ENCODE assay signal across 1 cellular context in genomic region chr11:118924591-118925585, GRCh38.
A peak's percentile ranks its signal among the peaks of the same experiment; 100 is the strongest.
TF ChIP-seq lines count a peak whose summit lies in the region.

No MANE protein-coding gene starts in this region.

TF ChIP-seq in HepG2, 621 proteins besides CTCF, POLR2A, EP300 and RAD21 (continued from another document and continues in another):
- TF ChIP-seq ARID5B (CRISPR knock-in tag; IDR thresholded peaks at IDR 0.05) (0 out of 2 replicates have a peak, but pooled peaks have one; percentile 3), ONECUT2 (CRISPR knock-in tag; IDR thresholded peaks at IDR 0.05) (no peak), NBN (conservative IDR thresholded peaks at IDR 0.05) (no peak), ZNF232 (CRISPR knock-in tag; IDR thresholded peaks at IDR 0.05; ENCODE audit: borderline replicate concordance) (no peak), ATF7 (IDR thresholded peaks at IDR 0.05) (no peak), ATF7 (CRISPR knock-in tag; IDR thresholded peaks at IDR 0.05) (no peak), HIC2 (CRISPR knock-in tag; IDR thresholded peaks at IDR 0.05; ENCODE audit: low read depth) (no peak), PRDM10 (CRISPR knock-in tag; IDR thresholded peaks at IDR 0.05; ENCODE audit: low read depth) (no peak), SMARCE1 (IDR thresholded peaks at IDR 0.05; ENCODE audit: borderline replicate concordance) (no peak), ZNF75D (CRISPR knock-in tag; IDR thresholded peaks at IDR 0.05; ENCODE audit: borderline replicate concordance) (no peak), NFIB (CRISPR knock-in tag; IDR thresholded peaks at IDR 0.05; ENCODE audit: borderline replicate concordance) (no peak), TSC22D2 (CRISPR knock-in tag; IDR thresholded peaks at IDR 0.05; ENCODE audit: borderline replicate concordance) (0 out of 2 replicates have a peak, but pooled peaks have one; percentile 29), ZBTB2 (CRISPR knock-in tag; IDR thresholded peaks at IDR 0.05; ENCODE audit: low read depth) (no peak), CREB3 (CRISPR knock-in tag; IDR thresholded peaks at IDR 0.05) (no peak), ARNTL (CRISPR knock-in tag; IDR thresholded peaks at IDR 0.05) (no peak), ARID2 (CRISPR knock-in tag; IDR thresholded peaks at IDR 0.05; ENCODE audit: borderline replicate concordance) (no peak), FOSL2 (CRISPR knock-in tag; IDR thresholded peaks at IDR 0.05) (no peak), NFE2 (CRISPR knock-in tag; IDR thresholded peaks at IDR 0.05) (no peak), ZNF724P (CRISPR knock-in tag; IDR thresholded peaks at IDR 0.05; ENCODE audit: borderline replicate concordance) (peak; percentile 52; the same call in 1 of the 2 replicates), SRSF1 (optimal IDR thresholded peaks at IDR 0.05; ENCODE audit: low read depth, low read length) (peak; percentile 47), ZNF713 (CRISPR knock-in tag; IDR thresholded peaks at IDR 0.05) (no peak), ZNF574 (CRISPR knock-in tag; IDR thresholded peaks at IDR 0.05) (peak; percentile 55; the same call in 1 of the 2 replicates), PREB (CRISPR knock-in tag; IDR thresholded peaks at IDR 0.05) (no peak), ZNF362 (CRISPR knock-in tag; IDR thresholded peaks at IDR 0.05; ENCODE audit: borderline replicate concordance) (no peak), ZNF589 (CRISPR knock-in tag; conservative IDR thresholded peaks at IDR 0.05) (no peak), GPN1 (CRISPR knock-in tag; IDR thresholded peaks at IDR 0.05; ENCODE audit: borderline replicate concordance) (no peak; the same call in 1 of the 2 replicates), SYNCRIP (IDR thresholded peaks at IDR 0.05; ENCODE audit: insufficient read depth, low read depth, low read length) (no peak), ZNF557 (CRISPR knock-in tag; IDR thresholded peaks at IDR 0.05) (no peak), UBTF (CRISPR knock-in tag; IDR thresholded peaks at IDR 0.05) (peak; percentile 51), YY1 (IDR thresholded peaks at IDR 0.05; ENCODE audit: insufficient read depth, insufficient replicate concordance, low read depth, low read length) (peak; percentile 33), TCF7L2 (IDR thresholded peaks at IDR 0.05; ENCODE audit: low read depth, low read length) (no peak), MAFG (CRISPR knock-in tag; IDR thresholded peaks at IDR 0.05) (no peak), SIN3A (IDR thresholded peaks at IDR 0.05; ENCODE audit: borderline replicate concordance, low read depth, low read length) (peak; percentile 90; the same call in 1 of the 2 replicates), SUZ12 (IDR thresholded peaks at IDR 0.05; ENCODE audit: low read depth, low read length) (peak; percentile 50), ZNF282 (IDR thresholded peaks at IDR 0.05; ENCODE audit: partially characterized antibody) (no peak), MED1 (CRISPR knock-in tag; IDR thresholded peaks at IDR 0.05) (no peak), HDAC1 (CRISPR knock-in tag; IDR thresholded peaks at IDR 0.05) (peak; percentile 9; the same call in 1 of the 2 replicates), NFATC3 (CRISPR knock-in tag; IDR thresholded peaks at IDR 0.05) (no peak), RBM39 (IDR thresholded peaks at IDR 0.05; ENCODE audit: low read depth, low read length, poor library complexity, severe bottlenecking) (no peak), ZNF777 (CRISPR knock-in tag; IDR thresholded peaks at IDR 0.05) (no peak), GATA4 (IDR thresholded peaks at IDR 0.05; ENCODE audit: borderline replicate concordance, low read depth) (no peak), SNAI1 (CRISPR knock-in tag; IDR thresholded peaks at IDR 0.05; ENCODE audit: borderline replicate concordance) (no peak), ZFP41 (CRISPR knock-in tag; IDR thresholded peaks at IDR 0.05; ENCODE audit: borderline replicate concordance) (no peak)
